25 cellular contexts compared by ENCODE assay signal in genomic region chr3:32217339-32217738, GRCh38.
"Had no signal": no experiment of that assay in that cellular context is flagged by ENCODE, and none has a peak within 500 bp of the region (broad histone marks: within the 10 kb centered on the region; RNA-seq: fewer than 3 reads in every experiment).

No MANE protein-coding gene starts in this region.

- H3K4me3 ChIP-seq: lower lobe of right lung, sigmoid colon, testis, thyroid gland, transverse colon, upper lobe of left lung, vagina had no signal

- H3K79me2 ChIP-seq: parathyroid adenoma had no signal

- H2AFZ ChIP-seq: parathyroid adenoma had no signal

- ATAC-seq: left ventricle myocardium superior; lower lobe of right lung; naive thymus-derived CD8-positive, alpha-beta T cell; right cardiac atrium; stimulated activated memory B cell treated with anti-CD40 and anti-IgM and Interleukin-4, amounts not matched to agents 10 μg/mL and 1 μg/mL and 100 μg/mL, for 72 hours; stimulated activated naive CD8-positive, alpha-beta T cell treated with anti-CD3 and anti-CD28 coated beads, Interleukin-15, amount 100 ng/mL, for 72 hours had no signal

- FAIRE-seq: small intestine had no signal

- H3K4me1 ChIP-seq: lower lobe of right lung, parathyroid adenoma, sigmoid colon, testis, thyroid gland, upper lobe of left lung, vagina had no signal

- DNase-seq: head of caudate nucleus; hypothalamus; islet precursor cell; left ventricle myocardium superior; lower lobe of right lung; mammary epithelial cell; mesenchymal stem cell; naive thymus-derived CD8-positive, alpha-beta T cell; nucleus accumbens; right cardiac atrium; sigmoid colon; small intestine; stimulated activated CD4-positive, alpha-beta T cell treated with anti-CD3 and anti-CD28 coated beads, Interleukin-1b, Interleukin-23, amount 100 ng/mL, for 48 hours; stimulated activated CD4-positive, alpha-beta T cell treated with anti-CD3 and anti-CD28 coated beads, Interleukin-2, amount 100 ng/mL, for 48 hours; stimulated activated CD4-positive, alpha-beta T cell treated with anti-CD3 and anti-CD28 coated beads, Interleukin-4, amount 100 ng/mL, for 4 hours; stimulated activated CD8-positive, alpha-beta memory T cell treated with anti-CD3 and anti-CD28 coated beads, Interleukin-4, amount 100 ng/mL, for 48 hours; stimulated activated naive CD4-positive, alpha-beta T cell treated with Interleukin-2 at 50 U/mL for 16 hours; stimulated activated naive CD8-positive, alpha-beta T cell treated with anti-CD3 and anti-CD28 coated beads, Interleukin-15, amount 100 ng/mL, for 72 hours; testis; thyroid gland; transverse colon; upper lobe of left lung had no signal

- H3K27ac ChIP-seq: lower lobe of right lung, parathyroid adenoma, sigmoid colon, testis, thyroid gland, upper lobe of left lung, vagina had no signal

- H3K9ac ChIP-seq: parathyroid adenoma had no signal

- H3K9me3 ChIP-seq: lower lobe of right lung, testis, thyroid gland, transverse colon, vagina had no signal

- H3K27me3 ChIP-seq: testis, thyroid gland, transverse colon, upper lobe of left lung, vagina had no signal

- H3K36me3 ChIP-seq: lower lobe of right lung, sigmoid colon, thyroid gland, transverse colon, upper lobe of left lung, vagina had no signal
